ENCODE assay signal across 24 cellular contexts in genomic region chr7:131657881-131658280, GRCh38.
DNase-seq lines count a peak whose midpoint lies in the region; ATAC-seq and TF ChIP-seq lines count a peak whose summit lies in the region.
"Had no signal": no experiment of that assay in that cellular context is flagged by ENCODE, and none has a peak within 500 bp of the region (broad histone marks: within the 10 kb centered on the region; RNA-seq: fewer than 3 reads in every experiment).

No MANE protein-coding gene starts in this region.

- H3K27me3 Mint-ChIP-seq in chondrocyte (ENCODE audit: low read depth) = peaks cover 3% of the 10 kb centered on the region

- H3K79me1 ChIP-seq in neuronal stem cell (ENCODE audit: low read depth, low read length) = peaks cover 6% of the 10 kb centered on the region

- no peak overlapping the region for H2BK15ac ChIP-seq in neuronal stem cell (ENCODE audit: low read length)

- no peak overlapping the region for H3K4me3 Mint-ChIP-seq in chondrocyte (ENCODE audit: unreplicated experiment)
- H3K4me3 Mint-ChIP-seq: activated CD4-positive, alpha-beta memory T cell treated with anti-CD3 and anti-CD28 coated beads, Interleukin-2, amount 10 ng/mL, durations not matched to agents 7 days and 5 days; activated naive CD8-positive, alpha-beta T cell; CD4-positive, alpha-beta memory T cell; stimulated activated naive CD8-positive, alpha-beta T cell treated with anti-CD3 and anti-CD28 coated beads, Interleukin-15, Interleukin-2, amounts not matched to agents 100 ng/mL and 50 ng/mL, for 24 hours had no signal

- H2BK120ac ChIP-seq in neuronal stem cell (ENCODE audit: low read depth, low read length) = no peak overlapping the region

- ATAC-seq in Right ventricle myocardium superior (ENCODE audit: poor library complexity) = no peak
- peak; percentile 39 for ATAC-seq in left ventricle myocardium superior
- no peak for ATAC-seq in upper lobe of left lung (ENCODE audit: low FRiP score in 2 of 2)
- ATAC-seq in GM21423 (IDR thresholded peaks at IDR 0.05; ENCODE audit: unreplicated experiment) = no peak

- no peak overlapping the region for H3K27ac ChIP-seq in neuronal stem cell (replicated peaks; ENCODE audit: low read length)
- peak overlapping the region in 3 of 4 donors; percentile 38 to 46 (median 43) for H3K27ac ChIP-seq in upper lobe of left lung
- H3K27ac ChIP-seq: colonic mucosa had no signal

- H3K4me1 Mint-ChIP-seq in chondrocyte (ENCODE audit: low read depth) = peaks cover 12% of the 10 kb centered on the region
- H3K4me1 Mint-ChIP-seq: activated CD4-positive, alpha-beta memory T cell treated with anti-CD3 and anti-CD28 coated beads, Interleukin-2, amount 10 ng/mL, durations not matched to agents 7 days and 5 days had no signal

- H3K9ac ChIP-seq in neuronal stem cell (ENCODE audit: low read depth, low read length, poor library complexity) = no peak overlapping the region

- H3K36me3 ChIP-seq in neuronal stem cell (replicated peaks in 1 of 2; ENCODE audit: control insufficient read depth in 2 of 2, insufficient read depth in 2 of 2, low read length in 2 of 2) = no peaks in the 10 kb centered on the region
- H3K36me3 ChIP-seq in upper lobe of left lung = no peaks in the 10 kb centered on the region
- H3K36me3 ChIP-seq: colonic mucosa, esophagus squamous epithelium had no signal

- no peak overlapping the region for H4K8ac ChIP-seq in neuronal stem cell (ENCODE audit: low read depth, low read length)

- TF ChIP-seq POLR2A in upper lobe of left lung (IDR thresholded peaks at IDR 0.05) = no peak

- H3K14ac ChIP-seq in neuronal stem cell (ENCODE audit: low read length) = no peak overlapping the region

- no peak overlapping the region for H3K4ac ChIP-seq in neuronal stem cell (ENCODE audit: low read length)

- H3K4me3 ChIP-seq in neuronal stem cell (ENCODE audit: low read length in 2 of 2) (no peak overlapping the region), upper lobe of left lung (no peak overlapping the region)
- H3K4me3 ChIP-seq: colonic mucosa, esophagus squamous epithelium, skin epidermis had no signal

- no peak overlapping the region for H4K91ac ChIP-seq in neuronal stem cell (ENCODE audit: low read depth, low read length, poor library complexity)

- intact Hi-C loops in cardiac septum (cut with DNase I) = no loop called here
- intact Hi-C loops in Right ventricle myocardium superior (cut with DNase I) = no loop called here
- intact Hi-C loops in left ventricle myocardium superior (cut with micrococcal nuclease) = loop anchor here (10.0 kb wide), 1 partner anchor 103 kb away; the partner anchor contains the start of gene PODXL

- no peak overlapping the region for H3K27ac Mint-ChIP-seq in chondrocyte (ENCODE audit: unreplicated experiment)
- H3K27ac Mint-ChIP-seq: activated CD4-positive, alpha-beta memory T cell treated with anti-CD3 and anti-CD28 coated beads, Interleukin-2, amount 10 ng/mL, durations not matched to agents 7 days and 5 days; activated naive CD8-positive, alpha-beta T cell; activated T-helper 2 cell treated with anti-CD3 and anti-CD28 coated beads, Interferon-gamma antibody, Interleukin-2, Interleukin-4, amounts not matched to agents 10 μg/mL and 5 μg/mL and 100 μg/mL, durations not matched to agents 14 hours and 24 hours and 36 hours; CD4-positive, alpha-beta memory T cell; progenitor cell of endocrine pancreas; stimulated activated naive CD8-positive, alpha-beta T cell treated with anti-CD3 and anti-CD28 coated beads, Interleukin-15, Interleukin-2, amounts not matched to agents 100 ng/mL and 50 ng/mL, for 24 hours had no signal

- no peak overlapping the region for H2BK5ac ChIP-seq in neuronal stem cell (ENCODE audit: low read length)

- peak; percentile 70 for DNase-seq in cardiac septum (ENCODE audit: low spot score)
- no peak for DNase-seq in Right ventricle myocardium superior
- no peak for DNase-seq in left ventricle myocardium superior
- DNase-seq in neuronal stem cell (ENCODE audit: low spot score) = no peak
- DNase-seq in upper lobe of left lung = no peak
- DNase-seq in chondrocyte (ENCODE audit: low spot score) = no peak
- DNase-seq in DMS 273 (lab: John Stamatoyannopoulos, UW; ENCODE audit: unreplicated experiment) = no peak
- DNase-seq: activated CD4-positive, alpha-beta memory T cell treated with anti-CD3 and anti-CD28 coated beads, Interleukin-2, amount 10 ng/mL, durations not matched to agents 7 days and 5 days; AML-193; anterior cingulate cortex; CD4-positive, alpha-beta memory T cell; colonic mucosa; DMS 273 treated with DMSO at 0.1 percent for 48 hours; esophagus squamous epithelium; H7; NCI-H1105; NCI-H1930; NCI-H69 had no signal

- H3K9me3 ChIP-seq in neuronal stem cell (replicated peaks in 1 of 2; ENCODE audit: control insufficient read depth in 2 of 2, insufficient read depth in 1 of 2, low read depth in 1 of 2, low read length in 2 of 2) (peaks cover 0 to 6% of the 10 kb centered on the region in 2 donors), upper lobe of left lung (no peaks in the 10 kb centered on the region)
- H3K9me3 ChIP-seq: colonic mucosa, esophagus squamous epithelium had no signal

- no peak overlapping the region for H2AK5ac ChIP-seq in neuronal stem cell (ENCODE audit: low read depth, low read length)

- H3K4me2 ChIP-seq in neuronal stem cell (ENCODE audit: insufficient read depth, low read length, poor library complexity, severe bottlenecking) = no peak overlapping the region

- no peaks in the 10 kb centered on the region for H3K9me3 Mint-ChIP-seq in chondrocyte (ENCODE audit: low read depth)
- H3K9me3 Mint-ChIP-seq: activated T-helper 2 cell treated with anti-CD3 and anti-CD28 coated beads, Interferon-gamma antibody, Interleukin-2, Interleukin-4, amounts not matched to agents 10 μg/mL and 5 μg/mL and 100 μg/mL, durations not matched to agents 14 hours and 24 hours and 36 hours; CD4-positive, alpha-beta memory T cell; stimulated activated naive CD8-positive, alpha-beta T cell treated with anti-CD3 and anti-CD28 coated beads, Interleukin-15, Interleukin-2, amounts not matched to agents 100 ng/mL and 50 ng/mL, for 24 hours had no signal

- TF ChIP-seq CTCF in upper lobe of left lung (IDR thresholded peaks at IDR 0.05) = no peak
- TF ChIP-seq CTCF in chondrocyte (IDR thresholded peaks at IDR 0.05) = no peak

- peak overlapping the region; percentile 56 for H2AFZ ChIP-seq in neuronal stem cell (ENCODE audit: low read length)

- WGBS in neuronal stem cell (ENCODE audit: extremely low coverage in 2 of 2, insufficient read length in 2 of 2, insufficient replicate concordance in 1 of 2), 2 donors = no CpG with 5 or more reads among the region's 3 CpGs
- WGBS in upper lobe of left lung, 2 donors = 52 to 67% methylated on average over 3 of the region's 3 CpGs

- no peak overlapping the region for H3K23ac ChIP-seq in neuronal stem cell (ENCODE audit: low read depth, low read length, poor library complexity)

- H3K27me3 ChIP-seq in neuronal stem cell (ENCODE audit: control insufficient read depth in 3 of 3, insufficient read depth in 3 of 3, low read depth in 1 of 3, low read length in 3 of 3) (peaks cover 0 to 2% (median 1%) of the 10 kb centered on the region in 3 experiments), upper lobe of left lung (no peaks in the 10 kb centered on the region)
- H3K27me3 ChIP-seq: colonic mucosa had no signal

- TF ChIP-seq EP300 in upper lobe of left lung (IDR thresholded peaks at IDR 0.05) = no peak

- no peak overlapping the region for H2BK12ac ChIP-seq in neuronal stem cell (ENCODE audit: low read length)

- H3K18ac ChIP-seq in neuronal stem cell (ENCODE audit: low read length) = no peak overlapping the region

- H3K4me1 ChIP-seq in neuronal stem cell (ENCODE audit: control insufficient read depth in 2 of 2, insufficient read depth in 1 of 2, low read depth in 1 of 2, low read length in 2 of 2) (peaks cover 17 to 20% of the 10 kb centered on the region in 2 donors), upper lobe of left lung (peaks cover 0 to 13% (median 0%) of the 10 kb centered on the region in 4 donors)
- H3K4me1 ChIP-seq: colonic mucosa, esophagus squamous epithelium had no signal

- no peaks in the 10 kb centered on the region for H3K36me3 Mint-ChIP-seq in chondrocyte (ENCODE audit: low read depth)
- H3K36me3 Mint-ChIP-seq: activated naive CD8-positive, alpha-beta T cell; CD4-positive, alpha-beta memory T cell had no signal
